8 cellular contexts compared by ENCODE assay signal in the genomic region with DNA sequence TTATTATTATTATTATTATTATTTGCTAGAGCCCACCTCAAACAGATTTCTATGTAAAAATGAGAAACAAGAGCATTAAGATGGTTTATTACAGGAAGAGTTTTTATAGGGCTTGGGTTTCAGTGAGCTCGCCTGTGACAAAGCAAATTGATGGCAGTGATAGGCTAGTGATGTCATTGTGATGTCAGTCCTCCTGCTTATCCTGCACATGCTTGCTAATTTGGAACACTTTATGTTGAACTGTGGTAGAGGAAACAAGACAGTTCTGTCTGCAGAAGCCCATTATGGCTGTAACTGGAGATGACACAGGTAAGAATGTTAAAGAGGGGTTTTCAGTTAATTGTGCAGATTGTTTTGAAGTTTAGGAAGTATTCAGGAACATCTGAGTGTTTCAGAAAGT.
DNase-seq lines count a peak whose midpoint lies in the region; ATAC-seq and TF ChIP-seq lines count a peak whose summit lies in the region.

No MANE protein-coding gene starts in this region.

- intact Hi-C loops in ascending aorta (cut with DNase I): loop anchor here (1.0 kb wide), 1 partner anchor 69 kb away; the partner anchor contains the start of gene CREM
- intact Hi-C loops in right lobe of liver (cut with DNase I): no loop called here

- TF ChIP-seq CTCF in DND-41 (IDR thresholded peaks at IDR 0.05; ENCODE audit: borderline replicate concordance, extremely low read depth, low read length, poor library complexity, severe bottlenecking) (no peak), ascending aorta (IDR thresholded peaks at IDR 0.05) (no peak), right lobe of liver (IDR thresholded peaks at IDR 0.05) (no peak), thoracic aorta (IDR thresholded peaks at IDR 0.05) (no peak)

- peak overlapping the region; percentile 90 for H3K4me2 ChIP-seq in DND-41 (ENCODE audit: insufficient read depth, low read length)

- WGBS in right lobe of liver (ENCODE audit: insufficient coverage, low coverage, low lambda C conversion rate, missing lambda C conversion rate): 88% methylated on average over 1 of the region's 1 CpG

- no peak for ATAC-seq in DND-41 (ENCODE audit: insufficient read depth, low read depth)
- peak in 1 of 4 donors; percentile 3 for ATAC-seq in right lobe of liver
- ATAC-seq in thoracic aorta (ENCODE audit: insufficient number of reproducible peaks, low FRiP score, low read depth): no peak
- ATAC-seq in HG03108 (IDR thresholded peaks at IDR 0.05; ENCODE audit: unreplicated experiment): no peak
- ATAC-seq in GM18907 (IDR thresholded peaks at IDR 0.05; ENCODE audit: unreplicated experiment): no peak

- no peak for TF ChIP-seq POLR2A in right lobe of liver (IDR thresholded peaks at IDR 0.05)

- H2AFZ ChIP-seq in DND-41 (ENCODE audit: low read depth, low read length): peak overlapping the region; percentile 96

- DNase-seq in DND-41 (no peak), NCI-H460 (ENCODE audit: extremely low read depth, low read depth) (peak; percentile 72), ascending aorta (ENCODE audit: low spot score in 2 of 2) (no peak), right lobe of liver (no peak), thoracic aorta (ENCODE audit: low spot score) (no peak), NK-92 (lab: John Stamatoyannopoulos, UW; ENCODE audit: unreplicated experiment) (no peak)

- H3K27me3 ChIP-seq in DND-41 (ENCODE audit: insufficient read depth, low read length, poor library complexity) (no peaks in the 10 kb centered on the region), ascending aorta (no peaks in the 10 kb centered on the region), right lobe of liver (no peaks in the 10 kb centered on the region), thoracic aorta (replicated peaks; ENCODE audit: insufficient read depth) (no peaks in the 10 kb centered on the region)

- H4K20me1 ChIP-seq in DND-41 (ENCODE audit: insufficient read depth, low read length): no peaks in the 10 kb centered on the region

- peaks cover 30% of the 10 kb centered on the region for H3K4me1 ChIP-seq in DND-41 (ENCODE audit: insufficient read depth, low read length)
- no peaks in the 10 kb centered on the region for H3K4me1 ChIP-seq in ascending aorta
- peaks cover 0 to 4% (median 0%) of the 10 kb centered on the region in 4 donors for H3K4me1 ChIP-seq in right lobe of liver
- H3K4me1 ChIP-seq in thoracic aorta (ENCODE audit: control insufficient read depth in 1 of 2, low read depth in 2 of 2): peaks cover 3 to 10% of the 10 kb centered on the region in 2 donors

- H3K27ac ChIP-seq in DND-41 (ENCODE audit: low read length): peak overlapping the region; percentile 86
- peak overlapping the region; percentile 96 for H3K27ac ChIP-seq in ascending aorta
- H3K27ac ChIP-seq in right lobe of liver: peak overlapping the region; percentile 82 to 94 (median 93)
- H3K27ac ChIP-seq in thoracic aorta: peak overlapping the region; percentile 94 to 96

- H3K4me3 ChIP-seq in DND-41 (ENCODE audit: low read depth in 1 of 2, low read length in 2 of 2) (peak overlapping the region; percentile 45 to 71; a peak in 3 of 4 replicates), ascending aorta (peak overlapping the region; percentile 53 to 68), right lobe of liver (peak overlapping the region in 2 of 3 donors; percentile 31 to 54), thoracic aorta (peak overlapping the region; percentile 75)

- H3K9me3 ChIP-seq in DND-41 (ENCODE audit: insufficient read depth, low read length, severe bottlenecking): no peaks in the 10 kb centered on the region
- H3K9me3 ChIP-seq in ascending aorta: no peaks in the 10 kb centered on the region
- no peaks in the 10 kb centered on the region for H3K9me3 ChIP-seq in right lobe of liver
- H3K9me3 ChIP-seq in thoracic aorta: no peaks in the 10 kb centered on the region

- no peaks in the 10 kb centered on the region for H3K79me2 ChIP-seq in DND-41 (ENCODE audit: insufficient read depth, low read length)

- peak overlapping the region; percentile 56 for H3K9ac ChIP-seq in DND-41 (ENCODE audit: low read depth, low read length)

- H3K36me3 ChIP-seq in DND-41 (ENCODE audit: insufficient read depth, low read length) (no peaks in the 10 kb centered on the region; the same call in 1 of the 2 replicates), ascending aorta (no peaks in the 10 kb centered on the region), right lobe of liver (no peaks in the 10 kb centered on the region), thoracic aorta (no peaks in the 10 kb centered on the region)
